In the genomic region with DNA sequence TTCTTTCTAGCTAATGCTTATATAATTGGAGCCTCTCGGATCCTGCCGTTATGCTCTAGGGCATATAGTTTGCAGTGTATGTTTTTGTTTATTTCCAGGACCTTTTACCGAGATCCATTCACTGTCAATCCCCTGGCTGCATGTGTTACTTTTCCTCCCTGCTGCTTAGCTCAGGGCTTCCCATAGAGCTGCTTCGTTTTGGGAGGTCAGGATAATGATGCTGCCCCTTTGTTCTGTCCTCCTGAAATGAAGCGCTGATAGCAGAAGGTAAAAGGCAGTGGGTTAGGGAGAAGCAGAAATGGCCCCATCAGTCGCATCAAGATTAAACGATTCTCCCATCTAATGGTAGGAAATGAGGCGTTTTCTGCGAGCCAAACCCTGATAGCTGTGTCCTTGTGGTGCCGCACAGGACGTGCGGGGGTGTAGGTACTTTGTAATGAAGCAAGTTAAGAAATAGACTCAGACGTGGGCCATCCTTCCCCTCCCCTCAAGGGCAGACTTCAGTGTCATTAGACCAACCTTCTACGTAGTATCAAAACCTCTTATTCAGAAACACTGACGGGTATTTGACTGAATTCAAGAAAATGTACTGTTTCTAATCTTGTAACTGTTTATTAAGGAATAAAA, we compare ENCODE assay signal across 22 cellular contexts. TPM values are rescaled to one million over a fixed set of nuclear protein-coding genes. Genes with fewer than 3 reads are reported as not detected.
"Had no signal": no experiment of that assay in that cellular context is flagged by ENCODE, and none has a peak within 500 bp of the region (broad histone marks: within the 10 kb centered on the region; RNA-seq: fewer than 3 reads in every experiment).

No MANE protein-coding gene starts in this region.

- DNase-seq: activated CD4-positive, alpha-beta memory T cell treated with anti-CD3 and anti-CD28 coated beads, Interleukin-2, amount 10 ng/mL, durations not matched to agents 7 days and 5 days; activated CD4-positive, alpha-beta T cell treated with anti-CD3 and anti-CD28 coated beads for 48 hours; activated CD4-positive, CD25-positive, alpha-beta regulatory T cell; activated gamma-delta T cell; activated naive CD4-positive, alpha-beta T cell treated with anti-CD3 and anti-CD28 coated beads, Interleukin-2, amount 50 U/mL, for 16 hours; activated naive CD8-positive, alpha-beta T cell treated with anti-CD3 and anti-CD28 coated beads, Interleukin-2, amount 50 U/mL, for 24 hours; anterior cingulate cortex; immature natural killer cell; lower lobe of right lung; naive B cell; retina; spleen; stimulated activated CD4-positive, alpha-beta T cell treated with anti-CD3 and anti-CD28 coated beads, Interleukin-4, amount 100 ng/mL, for 1 hour; stimulated activated naive CD4-positive, alpha-beta T cell; T-cell; upper lobe of left lung had no signal

- H3K36me3 ChIP-seq: lower lobe of right lung, spleen, thoracic aorta, upper lobe of left lung had no signal

- H3K36me3 Mint-ChIP-seq: brain, immature natural killer cell, naive B cell, T-cell had no signal

- H3K27me3 Mint-ChIP-seq: activated CD4-positive, alpha-beta memory T cell treated with anti-CD3 and anti-CD28 coated beads, Interleukin-2, amount 10 ng/mL, durations not matched to agents 7 days and 5 days; activated naive CD8-positive, alpha-beta T cell treated with anti-CD3 and anti-CD28 coated beads, Interleukin-2, amount 50 U/mL, for 24 hours; brain; naive B cell had no signal

- ATAC-seq: activated naive CD8-positive, alpha-beta T cell treated with anti-CD3 and anti-CD28 coated beads, Interleukin-2, amount 50 U/mL, for 24 hours; left lobe of liver; lower lobe of right lung; T-cell had no signal

- H3K27ac Mint-ChIP-seq: activated CD4-positive, alpha-beta memory T cell treated with anti-CD3 and anti-CD28 coated beads, Interleukin-2, amount 10 ng/mL, durations not matched to agents 7 days and 5 days; activated naive CD8-positive, alpha-beta T cell treated with anti-CD3 and anti-CD28 coated beads, Interleukin-2, amount 50 U/mL, for 24 hours; activated T-helper 1 cell treated with anti-CD3 and anti-CD28 coated beads, Interleukin-12 subunit alpha, Interleukin-12 subunit beta, Interleukin-2, Interleukin-4 antibody, amounts not matched to agents 30 ng/mL and 10 ng/mL and 1 ng/mL, durations not matched to agents 14 hours and 24 hours and 36 hours; immature natural killer cell; naive B cell; progenitor cell of endocrine pancreas; T-cell had no signal

- H3K9me3 ChIP-seq: lower lobe of right lung, spleen, thoracic aorta, upper lobe of left lung had no signal

- H3K4me3 Mint-ChIP-seq: activated CD4-positive, alpha-beta memory T cell treated with anti-CD3 and anti-CD28 coated beads, Interleukin-2, amount 10 ng/mL, durations not matched to agents 7 days and 5 days; activated naive CD8-positive, alpha-beta T cell treated with anti-CD3 and anti-CD28 coated beads, Interleukin-2, amount 50 U/mL, for 24 hours; activated T-helper 1 cell treated with anti-CD3 and anti-CD28 coated beads, Interleukin-12 subunit alpha, Interleukin-12 subunit beta, Interleukin-2, Interleukin-4 antibody, amounts not matched to agents 30 ng/mL and 10 ng/mL and 1 ng/mL, durations not matched to agents 14 hours and 24 hours and 36 hours; brain; immature natural killer cell; naive B cell; T-cell had no signal

- H3K27me3 ChIP-seq: spleen, upper lobe of left lung had no signal

- H3K4me1 ChIP-seq: lower lobe of right lung, upper lobe of left lung had no signal

- H3K27ac ChIP-seq: lower lobe of right lung, spleen, thoracic aorta, upper lobe of left lung had no signal

- H3K4me1 Mint-ChIP-seq: activated CD4-positive, alpha-beta memory T cell treated with anti-CD3 and anti-CD28 coated beads, Interleukin-2, amount 10 ng/mL, durations not matched to agents 7 days and 5 days; immature natural killer cell; T-cell had no signal

- H3K4me3 ChIP-seq: lower lobe of right lung, spleen, thoracic aorta, upper lobe of left lung had no signal

- H3K9me3 Mint-ChIP-seq: activated CD4-positive, alpha-beta memory T cell treated with anti-CD3 and anti-CD28 coated beads, Interleukin-2, amount 10 ng/mL, durations not matched to agents 7 days and 5 days; activated naive CD8-positive, alpha-beta T cell treated with anti-CD3 and anti-CD28 coated beads, Interleukin-2, amount 50 U/mL, for 24 hours; activated T-helper 1 cell treated with anti-CD3 and anti-CD28 coated beads, Interleukin-12 subunit alpha, Interleukin-12 subunit beta, Interleukin-2, Interleukin-4 antibody, amounts not matched to agents 30 ng/mL and 10 ng/mL and 1 ng/mL, durations not matched to agents 14 hours and 24 hours and 36 hours; brain; naive B cell; T-cell had no signal

RNA-seq across cellular contexts. Expression of gene AFF2, which starts 37.3 kb away (rescaled TPM):
- total RNA-seq: fibroblast of villous mesenchyme had no signal
- polyA plus RNA-seq: immature natural killer cell had no signal
